4 cellular contexts compared by ENCODE assay signal in genomic region chr1:28691627-28692026, GRCh38. TPM values are rescaled to one million over a fixed set of nuclear protein-coding genes. Genes with fewer than 3 reads are reported as not detected.
"Had no signal": no experiment of that assay in that cellular context is flagged by ENCODE, and none has a peak within 500 bp of the region (broad histone marks: within the 10 kb centered on the region; RNA-seq: fewer than 3 reads in every experiment).

No MANE protein-coding gene starts in this region.

RNA-seq across cellular contexts. Expression of gene RNU11, which starts 43.2 kb away (rescaled TPM):
- total RNA-seq: LHCN-M2, M059J, MCF 10A, NCI-H460 had no signal
